Comparison of ENCODE assay signal across 9 cellular contexts in genomic region chr12:64730585-64730964, GRCh38. TPM values are rescaled to one million over a fixed set of nuclear protein-coding genes. Genes with fewer than 3 reads are reported as not detected.
DNase-seq lines count a peak whose midpoint lies in the region; ATAC-seq and TF ChIP-seq lines count a peak whose summit lies in the region.
"Had no signal": no experiment of that assay in that cellular context is flagged by ENCODE, and none has a peak within 500 bp of the region (broad histone marks: within the 10 kb centered on the region; RNA-seq: fewer than 3 reads in every experiment).

No MANE protein-coding gene starts in this region.

- H3K4me3 ChIP-seq in WERI-Rb-1 (ENCODE audit: low read depth, low read length): no peak overlapping the region
- no peak overlapping the region for H3K4me3 ChIP-seq in naive thymus-derived CD4-positive, alpha-beta T cell (ENCODE audit: low read length)
- H3K4me3 ChIP-seq in mucosa of descending colon: no peak overlapping the region

- H3K4me1 Mint-ChIP-seq in naive thymus-derived CD4-positive, alpha-beta T cell: peaks cover 11 to 24% (median 16%) of the 10 kb centered on the region in 7 donors

- H3K36me3 ChIP-seq in WERI-Rb-1 (peaks cover 16% of the 10 kb centered on the region), mucosa of descending colon (ENCODE audit: low read depth) (peaks cover 4% of the 10 kb centered on the region)
- H3K36me3 ChIP-seq in naive thymus-derived CD4-positive, alpha-beta T cell (ENCODE audit: control insufficient read depth in 2 of 3, insufficient read depth in 3 of 3, low read length in 3 of 3): peaks cover 0 to 22% (median 0%) of the 10 kb centered on the region in 3 experiments

- POLR2A ChIA-PET in naive thymus-derived CD4-positive, alpha-beta T cell (lab: Charles Lee): no interaction called here
- POLR2A ChIA-PET in GM10248 (lab: Yijun Ruan, JAX): no interaction called here

- H3K27ac Mint-ChIP-seq in naive thymus-derived CD4-positive, alpha-beta T cell: peak overlapping the region; percentile 38 to 88 (median 71)

- H3K9me3 Mint-ChIP-seq in naive thymus-derived CD4-positive, alpha-beta T cell: no peaks in the 10 kb centered on the region

- no peaks in the 10 kb centered on the region for H3K27me3 Mint-ChIP-seq in naive thymus-derived CD4-positive, alpha-beta T cell

- peaks cover 5 to 61% (median 40%) of the 10 kb centered on the region in 5 donors for H3K36me3 Mint-ChIP-seq in naive thymus-derived CD4-positive, alpha-beta T cell

- peaks cover 7 to 20% of the 10 kb centered on the region in 2 donors for H3K4me1 ChIP-seq in naive thymus-derived CD4-positive, alpha-beta T cell (ENCODE audit: control insufficient read depth in 2 of 2, insufficient read depth in 2 of 2, low read length in 2 of 2)
- H3K4me1 ChIP-seq in mucosa of descending colon (ENCODE audit: low read depth): no peaks in the 10 kb centered on the region

- DNase-seq in WERI-Rb-1 (no peak), GM10248 (ENCODE audit: extremely low spot score) (no peak), ACHN (no peak), LoVo (ENCODE audit: low spot score) (no peak), mucosa of descending colon (no peak)
- DNase-seq in naive thymus-derived CD4-positive, alpha-beta T cell: no peak
- DNase-seq: amniotic stem cell had no signal

- ATAC-seq in GM18511 (IDR thresholded peaks at IDR 0.05; ENCODE audit: unreplicated experiment) (peak; percentile 38), HG02798 (IDR thresholded peaks at IDR 0.05; ENCODE audit: poor library complexity, unreplicated experiment) (peak; percentile 19), mucosa of descending colon (no peak)
- ATAC-seq in naive thymus-derived CD4-positive, alpha-beta T cell: peak; percentile 69

- intact Hi-C loops in naive thymus-derived CD4-positive, alpha-beta T cell (cut with micrococcal nuclease): loop anchor here in 1 of 2 donors (1.0 kb wide), 1 partner anchor 29 kb away; the partner anchor contains the start of gene GNS
- intact Hi-C loops in mucosa of descending colon (cut with DNase I, micrococcal nuclease): no loop called here

- H3K9me3 ChIP-seq in WERI-Rb-1 (ENCODE audit: severe bottlenecking) (no peaks in the 10 kb centered on the region), mucosa of descending colon (no peaks in the 10 kb centered on the region)
- H3K9me3 ChIP-seq in naive thymus-derived CD4-positive, alpha-beta T cell (ENCODE audit: control insufficient read depth in 2 of 3, low read length in 3 of 3): no peaks in the 10 kb centered on the region

- peak overlapping the region; percentile 71 for H3K27ac ChIP-seq in WERI-Rb-1
- no peak overlapping the region for H3K27ac ChIP-seq in naive thymus-derived CD4-positive, alpha-beta T cell (ENCODE audit: low read depth, low read length)

- CTCF ChIA-PET in naive thymus-derived CD4-positive, alpha-beta T cell (lab: Charles Lee): interaction anchor here (0.7 kb wide), 1 partner anchor 1984 kb away, joined by 3 read pairs; no protein-coding TSS in a partner anchor
- CTCF ChIA-PET in GM10248 (lab: Yijun Ruan, JAX): interaction anchor here (0.9 to 1.6 kb wide), 3 partner anchors 9 to 66 kb away, joined by 4 to 5 read pairs (median 4); no protein-coding TSS in a partner anchor

- TF ChIP-seq CTCF in WERI-Rb-1 (IDR thresholded peaks at IDR 0.05; ENCODE audit: low read depth, low read length): no peak
- no peak for TF ChIP-seq CTCF in GM10248 (IDR thresholded peaks at IDR 0.05; ENCODE audit: control extremely low read depth, extremely low read depth, low read depth, missing control alignments)
- no peak for TF ChIP-seq CTCF in mucosa of descending colon (IDR thresholded peaks at IDR 0.05)

- in situ Hi-C loops in ACHN (cut with HindIII; ENCODE audit: low pct_ligation_motif_present, low pct_unique_long_range_greater_than_20kb, low sequenced_read_pairs): no loop called here

- H3K27me3 ChIP-seq in WERI-Rb-1 (ENCODE audit: insufficient read depth, low read depth, severe bottlenecking): no peaks in the 10 kb centered on the region
- H3K27me3 ChIP-seq in naive thymus-derived CD4-positive, alpha-beta T cell (ENCODE audit: control insufficient read depth in 2 of 2, insufficient read depth in 2 of 2, low read length in 2 of 2): no peaks in the 10 kb centered on the region

- H3K4me3 Mint-ChIP-seq in naive thymus-derived CD4-positive, alpha-beta T cell: peak overlapping the region in 4 of 10 donors; percentile 12 to 63 (median 32)

RNA-seq across cellular contexts. Expression of gene GNS, which starts 28.6 kb away (rescaled TPM):
- total RNA-seq in naive thymus-derived CD4-positive, alpha-beta T cell: 10 to 100 TPM; 24.4 to 62.8 (median 35.2) TPM
- polyA plus RNA-seq in naive thymus-derived CD4-positive, alpha-beta T cell: 10 to 100 TPM; 39.5 to 48.2 TPM
- 10 to 100 TPM; 57.4 to 79.2 (median 72.9) TPM for total RNA-seq in mucosa of descending colon
